In genomic region chr5:32001284-32001683, GRCh38 we compare ENCODE assay signal across 18 cellular contexts.
DNase-seq lines count a peak whose midpoint lies in the region; ATAC-seq, FAIRE-seq and TF ChIP-seq lines count a peak whose summit lies in the region.
"Had no signal": no experiment of that assay in that cellular context is flagged by ENCODE, and none has a peak within 500 bp of the region (broad histone marks: within the 10 kb centered on the region; RNA-seq: fewer than 3 reads in every experiment).

No MANE protein-coding gene starts in this region.

- H3K27me3 ChIP-seq in DND-41 (ENCODE audit: insufficient read depth, low read length, poor library complexity) = no peaks in the 10 kb centered on the region
- peaks cover 21 to 60% of the 10 kb centered on the region in 2 experiments; a peak in 4 of 5 replicates for H3K27me3 ChIP-seq in K562 (ENCODE audit: control insufficient read depth in 2 of 2, insufficient read depth in 2 of 2, low read length in 2 of 2)
- H3K27me3 ChIP-seq in osteoblast (ENCODE audit: insufficient read depth, low read length) = peaks cover 6% of the 10 kb centered on the region
- H3K27me3 ChIP-seq in endodermal cell (ENCODE audit: control insufficient read depth, insufficient read depth, low read length, poor library complexity, severe bottlenecking) = peaks cover 5% of the 10 kb centered on the region

- no peaks in the 10 kb centered on the region for H3K9me1 ChIP-seq in K562 (ENCODE audit: control insufficient read depth, insufficient read depth, low read length)

- H3K4me3 Mint-ChIP-seq in endodermal cell (no peak overlapping the region), type B pancreatic cell (no peak overlapping the region)
- H3K4me3 Mint-ChIP-seq: CD14-positive monocyte; CD8-positive, alpha-beta T cell; H9 had no signal

- BruUV-seq in K562 (replicated peaks; lab: Mats Ljungman, UMichigan) = no TSS peak

- peak; percentile 32 to 37; a peak in 3 of 6 replicates for ATAC-seq in A549
- ATAC-seq in DND-41 (ENCODE audit: insufficient read depth, low read depth) = peak; percentile 19; the same call in 1 of the 3 replicates
- ATAC-seq in K562 = peak; percentile 45; the same call in 2 of the 3 replicates
- ATAC-seq: CD8-positive, alpha-beta T cell had no signal

- POLR2A ChIA-PET in A549 (lab: Yijun Ruan, JAX) = no interaction called here
- POLR2A ChIA-PET in K562 (lab: Yijun Ruan, JAX) = interaction anchor here (0.9 kb wide), 1 partner anchor 23 kb away, joined by 3 read pairs; no protein-coding TSS in a partner anchor

- TF ChIP-seq RAD21 in A549 (conservative IDR thresholded peaks at IDR 0.05 in 1 of 2, IDR thresholded peaks at IDR 0.05 in 1 of 2) (no peak), K562 (CRISPR knock-in tag; conservative IDR thresholded peaks at IDR 0.05 in 1 of 2, IDR thresholded peaks at IDR 0.05 in 1 of 2) (no peak)

- H4K20me1 ChIP-seq in DND-41 (ENCODE audit: insufficient read depth, low read length) (no peaks in the 10 kb centered on the region), K562 (replicated peaks; ENCODE audit: control insufficient read depth, insufficient read depth, low read length) (no peaks in the 10 kb centered on the region), osteoblast (ENCODE audit: insufficient read depth, low read length) (no peaks in the 10 kb centered on the region)

- no peak for FAIRE-seq in A549 (lab: Jason Lieb, UNC)
- no peak for FAIRE-seq in K562 (lab: Jason Lieb, UNC)
- FAIRE-seq: D721Med, GM19239, HTR-8/SVneo had no signal

- H3K9me3 Mint-ChIP-seq in endodermal cell (peaks cover 1% of the 10 kb centered on the region), type B pancreatic cell (no peaks in the 10 kb centered on the region)
- H3K9me3 Mint-ChIP-seq: CD8-positive, alpha-beta T cell; H9 had no signal

- H3K36me3 Mint-ChIP-seq in endodermal cell (ENCODE audit: low read depth) (peaks cover 3% of the 10 kb centered on the region), type B pancreatic cell (no peaks in the 10 kb centered on the region)
- H3K36me3 Mint-ChIP-seq: CD14-positive monocyte; CD8-positive, alpha-beta T cell had no signal

- TF ChIP-seq CTCF in A549 (IDR thresholded peaks at IDR 0.05) (no peak), DND-41 (IDR thresholded peaks at IDR 0.05; ENCODE audit: borderline replicate concordance, extremely low read depth, low read length, poor library complexity, severe bottlenecking) (no peak), K562 (IDR thresholded peaks at IDR 0.05 in 2 of 3, conservative IDR thresholded peaks at IDR 0.05 in 1 of 3; ENCODE audit: insufficient read depth in 2 of 3, low read depth in 1 of 3, low read length in 3 of 3) (no peak), osteoblast (IDR thresholded peaks at IDR 0.05; ENCODE audit: extremely low read depth, low read depth, low read length) (no peak), endodermal cell (conservative IDR thresholded peaks at IDR 0.05) (no peak), type B pancreatic cell (conservative IDR thresholded peaks at IDR 0.05) (no peak)

- TF ChIP-seq EP300 in A549 (IDR thresholded peaks at IDR 0.05) (no peak), K562 (IDR thresholded peaks at IDR 0.05; ENCODE audit: low read length) (no peak)

- H3K4me1 ChIP-seq in A549 (no peaks in the 10 kb centered on the region), DND-41 (ENCODE audit: insufficient read depth, low read length) (no peaks in the 10 kb centered on the region), K562 (replicated peaks in 1 of 2; ENCODE audit: control insufficient read depth in 2 of 2, insufficient read depth in 2 of 2, low read length in 2 of 2) (no peaks in the 10 kb centered on the region), osteoblast (ENCODE audit: insufficient read depth, low read length) (no peaks in the 10 kb centered on the region), endodermal cell (ENCODE audit: control insufficient read depth, insufficient read depth, low read length) (no peaks in the 10 kb centered on the region)

- H3K4me1 Mint-ChIP-seq in endodermal cell (peaks cover 7% of the 10 kb centered on the region), type B pancreatic cell (ENCODE audit: unreplicated experiment) (no peaks in the 10 kb centered on the region)
- H3K4me1 Mint-ChIP-seq: CD14-positive monocyte had no signal

- H3K27ac ChIP-seq in A549 (no peak overlapping the region), DND-41 (ENCODE audit: low read length) (no peak overlapping the region), K562 (ENCODE audit: extremely low read depth, low read depth, low read length) (no peak overlapping the region), osteoblast (ENCODE audit: low read depth, low read length) (no peak overlapping the region), endodermal cell (ENCODE audit: low read depth, low read length) (no peak overlapping the region)

- DNase-seq in A549 (ENCODE audit: low read depth in 1 of 2, low spot score in 1 of 2) (no peak), DND-41 (no peak), K562 (ENCODE audit: extremely low read depth in 1 of 4, low spot score in 3 of 4) (no peak), osteoblast (ENCODE audit: insufficient read length, low spot score, missing footprints) (peak; percentile 2), endodermal cell (no peak), type B pancreatic cell (ENCODE audit: extremely low spot score, unreplicated experiment) (no peak)
- DNase-seq in activated T-cell treated with anti-CD3 and anti-CD28 coated beads, Interleukin-2, amount 50 U/mL, for 48 hours = no peak
- DNase-seq: CD8-positive, alpha-beta T cell; COR-L47; DMS153; DMS79 treated with DMSO at 0.1 percent for 48 hours; GF-D8; GOT3; H9 had no signal

- intact Hi-C loops in K562 (cut with micrococcal nuclease) = no loop called here

- H3K27ac Mint-ChIP-seq in endodermal cell (no peak overlapping the region), type B pancreatic cell (no peak overlapping the region)
- H3K27ac Mint-ChIP-seq: CD14-positive monocyte; CD8-positive, alpha-beta T cell had no signal

- WGBS in A549 (ENCODE audit: missing lambda C conversion rate) = 79% methylated on average over 11 of the region's 11 CpGs
- under 1% methylated on average over 11 of the region's 11 CpGs for WGBS in K562 (ENCODE audit: insufficient coverage, low coverage, missing lambda C conversion rate)
- 90 to 94% methylated on average over 4 to 11 of the region's 11 CpGs for WGBS in endodermal cell (ENCODE audit: insufficient coverage in 1 of 2, insufficient read length in 1 of 2), 2 experiments

- H3K4me2 ChIP-seq in A549 (no peak overlapping the region), DND-41 (ENCODE audit: insufficient read depth, low read length) (no peak overlapping the region), K562 (ENCODE audit: insufficient read depth, low read length) (no peak overlapping the region), osteoblast (ENCODE audit: insufficient read depth, low read length) (no peak overlapping the region)

- CTCF ChIA-PET in A549 (lab: Yijun Ruan, JAX) = interaction anchor here (0.8 to 1.4 kb wide), 3 partner anchors 17 to 75 kb away, joined by 3 to 4 read pairs (median 3); no protein-coding TSS in a partner anchor
- CTCF ChIA-PET in K562 (lab: Yijun Ruan, JAX; ENCODE audit: low intra/inter-chr PET ratio) = interaction anchor here (0.5 kb wide), 1 partner anchor 21 kb away, joined by 3 read pairs; no protein-coding TSS in a partner anchor

- in situ Hi-C loops in K562 (cut with MboI) = no loop called here

- H3K79me2 ChIP-seq in DND-41 (ENCODE audit: insufficient read depth, low read length) (no peaks in the 10 kb centered on the region), K562 (ENCODE audit: control insufficient read depth, insufficient read depth, low read length) (no peaks in the 10 kb centered on the region), osteoblast (ENCODE audit: insufficient read depth, low read length) (no peaks in the 10 kb centered on the region)

- H3K36me3 ChIP-seq in DND-41 (ENCODE audit: insufficient read depth, low read length) (no peaks in the 10 kb centered on the region), K562 (ENCODE audit: control insufficient read depth, insufficient read depth, low read length) (no peaks in the 10 kb centered on the region), osteoblast (ENCODE audit: insufficient read depth, low read length) (no peaks in the 10 kb centered on the region), endodermal cell (ENCODE audit: control insufficient read depth, insufficient read depth, low read length) (no peaks in the 10 kb centered on the region)

- no peak overlapping the region for H3K4me3 ChIP-seq in A549
- H3K4me3 ChIP-seq in DND-41 (ENCODE audit: low read depth in 1 of 2, low read length in 2 of 2) = no peak overlapping the region
- no peak overlapping the region for H3K4me3 ChIP-seq in K562
- H3K4me3 ChIP-seq in osteoblast (ENCODE audit: insufficient read depth, low read length) = no peak overlapping the region
- H3K4me3 ChIP-seq in endodermal cell (ENCODE audit: low read length) = no peak overlapping the region

- H2AFZ ChIP-seq in DND-41 (ENCODE audit: low read depth, low read length) = no peak overlapping the region
- H2AFZ ChIP-seq in K562 (ENCODE audit: low read depth, low read length) = no peak overlapping the region
- no peak overlapping the region for H2AFZ ChIP-seq in osteoblast (ENCODE audit: low read length)

- H3K9me3 ChIP-seq in A549 (no peaks in the 10 kb centered on the region), DND-41 (ENCODE audit: insufficient read depth, low read length, severe bottlenecking) (no peaks in the 10 kb centered on the region), K562 (replicated peaks; ENCODE audit: control insufficient read depth, insufficient read depth, low read depth, low read length) (no peaks in the 10 kb centered on the region), osteoblast (ENCODE audit: low read depth, low read length) (no peaks in the 10 kb centered on the region), endodermal cell (ENCODE audit: control insufficient read depth, low read length) (no peaks in the 10 kb centered on the region)

- TF ChIP-seq POLR2A in A549 (IDR thresholded peaks at IDR 0.05; ENCODE audit: low read length) (no peak), K562 (conservative IDR thresholded peaks at IDR 0.05) (no peak)

- H3K9ac ChIP-seq in DND-41 (ENCODE audit: low read depth, low read length) (no peak overlapping the region), K562 (ENCODE audit: insufficient read depth in 1 of 2, low read depth in 2 of 2, low read length in 2 of 2) (no peak overlapping the region), endodermal cell (ENCODE audit: extremely low read depth, low read length, poor library complexity, severe bottlenecking) (no peak overlapping the region)

- H3K27me3 Mint-ChIP-seq in endodermal cell (ENCODE audit: insufficient read depth) = no peaks in the 10 kb centered on the region
- H3K27me3 Mint-ChIP-seq in type B pancreatic cell = peaks cover 3% of the 10 kb centered on the region

TF ChIP-seq in A549, 52 proteins besides CTCF, POLR2A, EP300 and RAD21 (continues in another document):
- TF ChIP-seq SREBF2 (IDR thresholded peaks at IDR 0.05) (no peak), RFX5 (IDR thresholded peaks at IDR 0.05) (no peak), CBX2 (IDR thresholded peaks at IDR 0.05; ENCODE audit: borderline replicate concordance, low read depth) (no peak), KDM1A (IDR thresholded peaks at IDR 0.05; ENCODE audit: low read depth) (no peak)

TF ChIP-seq in K562, 482 proteins besides CTCF, POLR2A, EP300 and RAD21 (continues in another document):
- TF ChIP-seq MEF2A (IDR thresholded peaks at IDR 0.05; ENCODE audit: control insufficient read depth, low read depth, low read length) = no peak
